9 cellular contexts compared by ENCODE assay signal in the genomic region with DNA sequence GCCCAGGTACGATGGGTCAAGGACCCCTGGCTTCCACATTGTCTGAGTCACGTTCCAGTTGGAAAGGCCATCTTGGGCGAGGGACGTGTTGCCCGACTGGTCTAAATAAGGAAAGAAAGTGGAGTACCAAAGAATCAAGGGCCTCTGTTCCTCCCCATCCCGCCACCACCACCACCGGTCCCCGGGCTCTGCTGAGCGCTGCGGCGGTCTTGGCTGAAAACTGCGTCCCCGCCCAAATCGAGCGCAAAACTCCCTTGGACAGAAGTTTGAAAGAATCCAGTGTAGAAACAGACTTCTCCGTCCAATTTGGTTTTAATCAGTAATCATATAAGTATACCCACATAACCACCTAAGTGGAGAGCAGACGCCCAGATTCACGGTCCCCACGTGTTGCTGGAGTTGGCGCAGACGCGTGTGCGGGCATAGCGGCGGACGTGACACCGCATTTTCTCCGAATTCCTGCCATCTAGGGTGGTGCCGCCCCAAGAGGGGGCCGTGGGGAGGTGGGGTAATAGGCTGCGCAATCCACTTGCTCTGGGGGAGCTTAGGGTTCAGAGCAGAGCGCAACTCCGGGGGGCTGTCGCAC.
DNase-seq lines count a peak whose midpoint lies in the region; FAIRE-seq and TF ChIP-seq lines count a peak whose summit lies in the region.
"Had no signal": no experiment of that assay in that cellular context is flagged by ENCODE, and none has a peak within 500 bp of the region (broad histone marks: within the 10 kb centered on the region; RNA-seq: fewer than 3 reads in every experiment).

No MANE protein-coding gene starts in this region.

- CTCF ChIA-PET in Caco-2 (lab: Charles Lee) = no interaction called here

- peaks cover 2% of the 10 kb centered on the region; the same call in 1 of the 2 replicates for H3K27me3 ChIP-seq in Caco-2 (replicated peaks; ENCODE audit: control insufficient read depth, insufficient read depth, low read length)

- H3K9me3 Mint-ChIP-seq in Caco-2 (ENCODE audit: unreplicated experiment) (no peaks in the 10 kb centered on the region), neural crest cell (no peaks in the 10 kb centered on the region)

- intact Hi-C loops in Caco-2 (cut with micrococcal nuclease; ENCODE audit: unreplicated experiment) = loop anchor here (5.0 kb wide), 1 partner anchor 199 kb away; no protein-coding TSS in a partner anchor

- H3K27ac Mint-ChIP-seq in Caco-2 (ENCODE audit: unreplicated experiment) (no peak overlapping the region), neural crest cell (ENCODE audit: unreplicated experiment) (no peak overlapping the region)

- H3K4me1 ChIP-seq in Caco-2 = no peaks in the 10 kb centered on the region

- H3K27ac ChIP-seq in cingulate gyrus (ENCODE audit: low read depth, low read length) = peak overlapping the region; percentile 54

- H3K36me3 Mint-ChIP-seq in Caco-2 (ENCODE audit: insufficient read depth, unreplicated experiment) (peaks cover 6% of the 10 kb centered on the region), neural crest cell (ENCODE audit: low read depth) (no peaks in the 10 kb centered on the region)

- H3K27me3 Mint-ChIP-seq in Caco-2 (ENCODE audit: insufficient read depth, unreplicated experiment) (peaks cover 8% of the 10 kb centered on the region), neural crest cell (ENCODE audit: low read depth) (peaks cover 97% of the 10 kb centered on the region)

- POLR2A ChIA-PET in Caco-2 (lab: Charles Lee) = no interaction called here

- no peak for TF ChIP-seq POLR2A in H54 (IDR thresholded peaks at IDR 0.05; ENCODE audit: low read depth, low read length)

- no peaks in the 10 kb centered on the region for H3K9me3 ChIP-seq in Caco-2

- H3K4me1 Mint-ChIP-seq in Caco-2 (ENCODE audit: low read depth, unreplicated experiment) (no peaks in the 10 kb centered on the region), neural crest cell (peaks cover 40% of the 10 kb centered on the region)

- peak overlapping the region; percentile 8; the same call in 1 of the 2 replicates for H3K4me3 ChIP-seq in Caco-2 (ENCODE audit: low read depth, low read length)

- peak overlapping the region; percentile 70 for H3K4me3 Mint-ChIP-seq in Caco-2 (ENCODE audit: unreplicated experiment)
- H3K4me3 Mint-ChIP-seq in neural crest cell = peak overlapping the region; percentile 87

- TF ChIP-seq CTCF in Caco-2 (IDR thresholded peaks at IDR 0.05; ENCODE audit: insufficient read depth in 1 of 2, low read depth in 1 of 2, low read length in 1 of 2, severe bottlenecking in 1 of 2, unreplicated experiment in 1 of 2) = no peak
- TF ChIP-seq CTCF in neural crest cell (conservative IDR thresholded peaks at IDR 0.05) = no peak

- no peaks in the 10 kb centered on the region for H3K36me3 ChIP-seq in Caco-2 (ENCODE audit: control insufficient read depth, insufficient read depth, low read length)

- FAIRE-seq in H54 (lab: Jason Lieb, UNC) = no peak
- FAIRE-seq: GM19239 had no signal

- BruUV-seq in Caco-2 (replicated peaks; lab: Mats Ljungman, UMichigan) = no TSS peak

- no peak for DNase-seq in Caco-2
- DNase-seq in M059J (ENCODE audit: low read depth) = peak; percentile 34
- peak; percentile 21 for DNase-seq in neural crest cell (ENCODE audit: low read depth, low spot score)
- no peak for DNase-seq in NCI-H1417 treated with DMSO at 0.1 percent for 48 hours (lab: John Stamatoyannopoulos, UW)
- DNase-seq in H54 (ENCODE audit: insufficient read length, low spot score) = no peak
- DNase-seq in ureter (ENCODE audit: low spot score) = no peak
- no peak for DNase-seq in OCI-M2 (lab: John Stamatoyannopoulos, UW; ENCODE audit: unreplicated experiment)

Comparison
In these comparisons a context has a peak if more than half of its experiments do, and no peak if none do; other contexts are left out.
1. DNase-seq: peak in M059J (single experiment) and neural crest cell (single experiment); none in Caco-2 (0 of 2), NCI-H1417 treated with DMSO at 0.1 percent for 48 hours (single experiment), H54 (single experiment), ureter (single experiment) and OCI-M2 (single experiment).